In genomic region chr7:22853674-22854157, GRCh38 we compare ENCODE assay signal across 8 cellular contexts. TPM values are rescaled to one million over a fixed set of nuclear protein-coding genes. Genes with fewer than 3 reads are reported as not detected.
A peak's percentile ranks its signal among the peaks of the same experiment; 100 is the strongest.
DNase-seq lines count a peak whose midpoint lies in the region; ATAC-seq and TF ChIP-seq lines count a peak whose summit lies in the region.

No MANE protein-coding gene starts in this region.

- DNase-seq in A172 (ENCODE audit: low spot score): peak; percentile 33
- peak; percentile 34 for DNase-seq in PC-3
- DNase-seq in chondrocyte (ENCODE audit: low spot score): no peak
- DNase-seq in DMS153 treated with DMSO at 0.1 percent for 48 hours (lab: John Stamatoyannopoulos, UW; ENCODE audit: unreplicated experiment): no peak
- no peak for DNase-seq in SHP77 treated with DMSO at 0.1 percent for 48 hours (lab: John Stamatoyannopoulos, UW)

- peak overlapping the region; percentile 99 for H3K9ac ChIP-seq in PC-3 (ENCODE audit: low read length)

- H2AFZ ChIP-seq in PC-3 (ENCODE audit: low read length): peak overlapping the region; percentile 74

- H3K27me3 ChIP-seq in PC-3 (ENCODE audit: low read length) (no peaks in the 10 kb centered on the region), muscle layer of duodenum (ENCODE audit: low read depth, low read length) (no peaks in the 10 kb centered on the region)

- H3K27ac ChIP-seq in PC-3 (ENCODE audit: low read length) (no peak overlapping the region), muscle layer of duodenum (ENCODE audit: low read length) (peak overlapping the region; percentile 1)

- POLR2A ChIA-PET in PC-3 (lab: Charles Lee; ENCODE audit: unreplicated experiment): no interaction called here

- H3K4me3 ChIP-seq in PC-3 (ENCODE audit: low read length) (peak overlapping the region; percentile 87), muscle layer of duodenum (ENCODE audit: low read depth in 1 of 2, low read length in 2 of 2) (peak overlapping the region; percentile 41 to 84)

- H3K27me3 Mint-ChIP-seq in chondrocyte (ENCODE audit: low read depth): no peaks in the 10 kb centered on the region

- intact Hi-C loops in PC-3 (cut with micrococcal nuclease): loop anchor here (1.0 to 10.0 kb wide), 4 partner anchors 31 to 289 kb away; partner anchors contain the start of genes HYCC1 and TOMM7

- H3K9me3 ChIP-seq in PC-3 (ENCODE audit: low read length): no peaks in the 10 kb centered on the region
- no peaks in the 10 kb centered on the region for H3K9me3 ChIP-seq in muscle layer of duodenum (ENCODE audit: control insufficient read depth in 1 of 2, low read length in 2 of 2)

- BruUV-seq in PC-3 (replicated peaks; lab: Mats Ljungman, UMichigan): no TSS peak

- peak overlapping the region; percentile 87 for H3K4me2 ChIP-seq in PC-3 (ENCODE audit: low read length)

- peak; percentile 25 for ATAC-seq in GM18499 (IDR thresholded peaks at IDR 0.05; ENCODE audit: insufficient read depth, unreplicated experiment)
- peak; percentile 25 for ATAC-seq in HG02884 (IDR thresholded peaks at IDR 0.05; ENCODE audit: unreplicated experiment)
- peak; percentile 12 for ATAC-seq in PC-3

- H3K79me2 ChIP-seq in PC-3 (ENCODE audit: low read length): peaks cover 26% of the 10 kb centered on the region

- H4K20me1 ChIP-seq in PC-3 (ENCODE audit: low read length): no peaks in the 10 kb centered on the region

- no peaks in the 10 kb centered on the region for H3K9me3 Mint-ChIP-seq in chondrocyte (ENCODE audit: low read depth)

- H3K4me1 Mint-ChIP-seq in chondrocyte (ENCODE audit: low read depth): peaks cover 39% of the 10 kb centered on the region

- peaks cover 31% of the 10 kb centered on the region for H3K4me1 ChIP-seq in PC-3 (ENCODE audit: insufficient read depth, low read length)
- peaks cover 4 to 14% of the 10 kb centered on the region in 2 donors for H3K4me1 ChIP-seq in muscle layer of duodenum (ENCODE audit: control insufficient read depth in 1 of 2, insufficient read depth in 2 of 2, low read length in 2 of 2)

- H3K4me3 Mint-ChIP-seq in chondrocyte (ENCODE audit: unreplicated experiment): peak overlapping the region; percentile 71

- peak; percentile 46; the same call in 1 of the 2 replicates for TF ChIP-seq CTCF in PC-3 (conservative IDR thresholded peaks at IDR 0.05; ENCODE audit: low read depth, low read length)
- no peak for TF ChIP-seq CTCF in chondrocyte (IDR thresholded peaks at IDR 0.05)

- H3F3A ChIP-seq in PC-3 (ENCODE audit: low read length, unreplicated experiment): peaks cover 2% of the 10 kb centered on the region

- CTCF ChIA-PET in PC-3 (lab: Charles Lee): interaction anchor here (0.6 to 0.7 kb wide), 2 partner anchors 14 to 496 kb away, joined by 4 to 5 read pairs; no protein-coding TSS in a partner anchor

- H3K36me3 Mint-ChIP-seq in chondrocyte (ENCODE audit: low read depth): no peaks in the 10 kb centered on the region

- H3K36me3 ChIP-seq in PC-3 (ENCODE audit: low read depth, low read length): peaks cover 10% of the 10 kb centered on the region; the same call in 1 of the 2 replicates
- H3K36me3 ChIP-seq in muscle layer of duodenum (ENCODE audit: control insufficient read depth in 1 of 2, insufficient read depth in 2 of 2, low read length in 2 of 2): peaks cover 3 to 10% of the 10 kb centered on the region in 2 donors

- H3K9me2 ChIP-seq in PC-3 (replicated peaks; ENCODE audit: low read length): no peaks in the 10 kb centered on the region

- H3K27ac Mint-ChIP-seq in chondrocyte (ENCODE audit: unreplicated experiment): peak overlapping the region; percentile 61

RNA-seq across cellular contexts. Expression of gene TOMM7, which starts 31.1 kb away (rescaled TPM):
- 210 and 391 TPM in 2 replicates for total RNA-seq in A172 (2014; rRNA removed; shearing (Covaris generic))
- total RNA-seq in PC-3 (2014; rRNA removed) (132 and 151 TPM in 2 replicates), chondrocyte (213 to 269 TPM (median 240 TPM) in 3 replicates)

Comparison
In these comparisons a context has a peak if more than half of its experiments do, and no peak if none do; other contexts are left out.
1. DNase-seq: peak in A172 (single experiment) and PC-3 (single experiment); none in chondrocyte (single experiment), DMS153 treated with DMSO at 0.1 percent for 48 hours (single experiment) and SHP77 treated with DMSO at 0.1 percent for 48 hours (single experiment).
2. Peak in every context shown above with its lines, with median percentiles within 50 percentile points of each other: ATAC-seq.